Comparison of ENCODE assay signal across 8 cellular contexts in the genomic region with DNA sequence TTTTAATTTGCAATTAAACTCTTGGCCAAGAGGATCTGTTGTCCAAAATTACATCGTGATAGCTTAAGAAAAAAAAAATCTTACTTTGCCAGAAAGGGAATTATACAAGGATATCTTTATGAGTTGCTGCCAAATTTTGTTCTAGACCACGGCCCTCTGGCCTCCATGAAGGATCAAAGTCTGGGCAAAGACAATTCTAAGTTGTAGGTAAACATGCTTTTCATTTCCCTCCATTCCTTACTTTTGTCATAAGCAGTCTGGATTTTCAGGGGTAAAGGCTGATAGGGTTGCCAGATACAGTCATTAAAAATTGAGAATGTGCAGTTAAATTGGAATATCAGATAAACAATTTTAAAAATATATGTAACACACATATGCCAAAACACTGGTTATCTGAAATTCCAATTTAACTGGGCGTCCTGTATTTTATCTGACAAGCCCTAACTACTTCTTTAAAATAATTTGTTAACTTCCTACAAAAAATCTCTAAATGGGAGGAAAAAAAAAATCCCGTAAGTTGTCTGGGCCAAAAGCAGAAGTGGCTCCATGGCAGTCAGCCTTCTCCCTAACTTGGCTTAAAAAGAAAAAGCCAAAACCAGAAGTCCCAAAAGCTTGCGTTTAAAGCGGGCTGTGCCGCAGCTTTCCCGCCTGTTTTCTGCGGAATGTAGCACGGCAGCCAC.
DNase-seq lines count a peak whose midpoint lies in the region; ATAC-seq, FAIRE-seq and TF ChIP-seq lines count a peak whose summit lies in the region.

No MANE protein-coding gene starts in this region.

- no peak for TF ChIP-seq POLR2A in testis (IDR thresholded peaks at IDR 0.05)

- H3K27ac ChIP-seq in keratinocyte (ENCODE audit: control insufficient read depth, insufficient read depth, low read length) (peak overlapping the region; percentile 95), testis (peak overlapping the region; percentile 99)

- no peaks in the 10 kb centered on the region for H3K9me1 ChIP-seq in keratinocyte (ENCODE audit: control insufficient read depth, extremely low read depth, insufficient read depth, low read length)

- 1 to 2% methylated on average over 10 of the region's 10 CpGs for WGBS in testis, 2 donors

- CTCF ChIA-PET in activated CD8-positive, alpha-beta T cell treated with anti-CD3 and anti-CD28 coated beads for 36 hours (lab: Charles Lee), result interaction anchor here (0.6 to 2.6 kb wide), 3 partner anchors 192 to 290 kb away, joined by 3 to 15 read pairs (median 3); no protein-coding TSS in a partner anchor

- H3K9me3 ChIP-seq in keratinocyte (ENCODE audit: control insufficient read depth, low read depth, low read length) (no peaks in the 10 kb centered on the region), testis (no peaks in the 10 kb centered on the region)

- peak overlapping the region; percentile 99 for H3K9ac ChIP-seq in keratinocyte (ENCODE audit: control insufficient read depth, extremely low read depth, insufficient read depth, low read length)

- intact Hi-C loops in activated CD8-positive, alpha-beta T cell treated with anti-CD3 and anti-CD28 coated beads for 36 hours (cut with micrococcal nuclease), result loop anchor here (2.0 to 5.0 kb wide), 3 partner anchors 40 to 341 kb away; partner anchors contain the start of gene USP15
- intact Hi-C loops in testis (cut with DNase I; ENCODE audit: low total_unique reads), result no loop called here

- no peaks in the 10 kb centered on the region for H3K27me3 Mint-ChIP-seq in T-helper 2 cell treated with Interferon-gamma antibody and Interleukin-4, amounts not matched to agents 5 μg/mL and 100 μg/mL, for 36 hours (ENCODE audit: low read depth)
- no peaks in the 10 kb centered on the region for H3K27me3 Mint-ChIP-seq in activated CD8-positive, alpha-beta T cell treated with anti-CD3 and anti-CD28 coated beads for 36 hours

- no peaks in the 10 kb centered on the region for H3K9me3 Mint-ChIP-seq in T-helper 2 cell treated with Interferon-gamma antibody and Interleukin-4, amounts not matched to agents 5 μg/mL and 100 μg/mL, for 36 hours
- H3K9me3 Mint-ChIP-seq in activated CD8-positive, alpha-beta T cell treated with anti-CD3 and anti-CD28 coated beads for 36 hours, result no peaks in the 10 kb centered on the region

- dilution Hi-C loops in keratinocyte (cut with MboI; ENCODE audit: extremely low pct_ligation_motif_present, low sequenced_read_pairs), result loop anchor here (25.0 kb wide), 1 partner anchor 185 kb away; no protein-coding TSS in a partner anchor

- peaks cover 26% of the 10 kb centered on the region for H3K36me3 Mint-ChIP-seq in T-helper 2 cell treated with Interferon-gamma antibody and Interleukin-4, amounts not matched to agents 5 μg/mL and 100 μg/mL, for 36 hours (ENCODE audit: low read depth)
- H3K36me3 Mint-ChIP-seq in activated CD8-positive, alpha-beta T cell treated with anti-CD3 and anti-CD28 coated beads for 36 hours (ENCODE audit: low read depth), result peaks cover 11% of the 10 kb centered on the region

- peaks cover 31% of the 10 kb centered on the region for H3K4me1 Mint-ChIP-seq in T-helper 2 cell treated with Interferon-gamma antibody and Interleukin-4, amounts not matched to agents 5 μg/mL and 100 μg/mL, for 36 hours (ENCODE audit: low read depth)
- peaks cover 37% of the 10 kb centered on the region for H3K4me1 Mint-ChIP-seq in activated CD8-positive, alpha-beta T cell treated with anti-CD3 and anti-CD28 coated beads for 36 hours (ENCODE audit: low read depth)

- H4K20me1 ChIP-seq in keratinocyte (ENCODE audit: control insufficient read depth, extremely low read depth, insufficient read depth, low read length), result no peaks in the 10 kb centered on the region

- DNase-seq in T-helper 2 cell treated with Interferon-gamma antibody and Interleukin-4, amounts not matched to agents 5 μg/mL and 100 μg/mL, for 36 hours (ENCODE audit: low spot score), result no peak
- DNase-seq in T-helper 2 cell (no peak), keratinocyte (ENCODE audit: low read depth, low spot score) (no peak), testis (no peak), NCI-H2107 (lab: John Stamatoyannopoulos, UW) (no peak)
- no peak for DNase-seq in activated CD8-positive, alpha-beta T cell treated with anti-CD3 and anti-CD28 coated beads for 36 hours

- no peak for TF ChIP-seq CTCF in activated CD8-positive, alpha-beta T cell treated with anti-CD3 and anti-CD28 coated beads for 36 hours (IDR thresholded peaks at IDR 0.05)
- TF ChIP-seq CTCF in keratinocyte (optimal IDR thresholded peaks at IDR 0.05 in 1 of 3, IDR thresholded peaks at IDR 0.05 in 1 of 3, conservative IDR thresholded peaks at IDR 0.05 in 1 of 3; ENCODE audit: extremely low read depth in 1 of 3, insufficient read depth in 2 of 3, low read length in 3 of 3), result no peak
- no peak for TF ChIP-seq CTCF in testis (IDR thresholded peaks at IDR 0.05)

- FAIRE-seq in keratinocyte (lab: Jason Lieb, UNC), result no peak

- H3K79me2 ChIP-seq in keratinocyte (ENCODE audit: control insufficient read depth, insufficient read depth, low read length), result peaks cover 34% of the 10 kb centered on the region

- peak overlapping the region; percentile 85 for H2AFZ ChIP-seq in keratinocyte (ENCODE audit: control insufficient read depth, low read length)

- POLR2A ChIA-PET in activated CD8-positive, alpha-beta T cell treated with anti-CD3 and anti-CD28 coated beads for 36 hours (lab: Charles Lee), result interaction anchor here (0.8 to 2.4 kb wide), 7 partner anchors 9 to 191 kb away, joined by 3 to 10 read pairs (median 6); no protein-coding TSS in a partner anchor

- H3K27me3 ChIP-seq in keratinocyte (ENCODE audit: control insufficient read depth, extremely low read depth, insufficient read depth, low read length) (no peaks in the 10 kb centered on the region), testis (no peaks in the 10 kb centered on the region)

- no peaks in the 10 kb centered on the region for H3K36me3 ChIP-seq in keratinocyte (ENCODE audit: control insufficient read depth in 2 of 2, extremely low read depth in 1 of 2, insufficient read depth in 2 of 2, low read length in 2 of 2)
- H3K36me3 ChIP-seq in testis (ENCODE audit: low read depth, missing control alignments), result no peaks in the 10 kb centered on the region

- H3K4me2 ChIP-seq in keratinocyte (ENCODE audit: control insufficient read depth, extremely low read depth, insufficient read depth, low read depth, low read length), result peak overlapping the region; percentile 92

- H3K4me3 ChIP-seq in keratinocyte (ENCODE audit: control insufficient read depth in 2 of 3, extremely low read depth in 1 of 3, insufficient read depth in 2 of 3, low read depth in 1 of 3, low read length in 3 of 3) (peak overlapping the region; percentile 71 to 95 (median 75)), testis (peak overlapping the region; percentile 86 to 95)

- peaks cover 16% of the 10 kb centered on the region for H3K4me1 ChIP-seq in keratinocyte (ENCODE audit: control insufficient read depth, extremely low read depth, insufficient read depth, low read length)
- H3K4me1 ChIP-seq in testis, result peaks cover 5% of the 10 kb centered on the region

- peak overlapping the region; percentile 91 for H3K4me3 Mint-ChIP-seq in T-helper 2 cell treated with Interferon-gamma antibody and Interleukin-4, amounts not matched to agents 5 μg/mL and 100 μg/mL, for 36 hours
- peak overlapping the region; percentile 95 for H3K4me3 Mint-ChIP-seq in activated CD8-positive, alpha-beta T cell treated with anti-CD3 and anti-CD28 coated beads for 36 hours

- no peak for ATAC-seq in activated CD8-positive, alpha-beta T cell treated with anti-CD3 and anti-CD28 coated beads for 36 hours
- ATAC-seq in GM21576 (IDR thresholded peaks at IDR 0.05; ENCODE audit: unreplicated experiment) (no peak), HG03097 (IDR thresholded peaks at IDR 0.05; ENCODE audit: low FRiP score, unreplicated experiment) (no peak)

- H3K27ac Mint-ChIP-seq in T-helper 2 cell treated with Interferon-gamma antibody and Interleukin-4, amounts not matched to agents 5 μg/mL and 100 μg/mL, for 36 hours, result peak overlapping the region; percentile 98
- H3K27ac Mint-ChIP-seq in activated CD8-positive, alpha-beta T cell treated with anti-CD3 and anti-CD28 coated beads for 36 hours, result peak overlapping the region; percentile 98
